10 cellular contexts compared by ENCODE assay signal in genomic region chr11:1844221-1845094, GRCh38. TPM values are rescaled to one million over a fixed set of nuclear protein-coding genes. Genes with fewer than 3 reads are reported as not detected.
A peak's percentile ranks its signal among the peaks of the same experiment; 100 is the strongest.
DNase-seq lines count a peak whose midpoint lies in the region; ATAC-seq and TF ChIP-seq lines count a peak whose summit lies in the region.
"Had no signal": no experiment of that assay in that cellular context is flagged by ENCODE, and none has a peak within 500 bp of the region (broad histone marks: within the 10 kb centered on the region; RNA-seq: fewer than 3 reads in every experiment).

No MANE protein-coding gene starts in this region.

- H3K4me3 ChIP-seq in choroid plexus epithelial cell (ENCODE audit: low read depth, low read length) (no peak overlapping the region), GM23338 (no peak overlapping the region)

- H3K9me3 Mint-ChIP-seq in naive thymus-derived CD8-positive, alpha-beta T cell, result no peaks in the 10 kb centered on the region
- H3K9me3 Mint-ChIP-seq in GM23338, result no peaks in the 10 kb centered on the region; the same call in 2 of the 3 replicates

- no peak overlapping the region for H2AFZ ChIP-seq in GM23338

- no peaks in the 10 kb centered on the region for H3K9me2 ChIP-seq in GM23338 (ENCODE audit: insufficient read depth)

- peak; percentile 60 to 62 for ATAC-seq in naive thymus-derived CD8-positive, alpha-beta T cell
- no peak for ATAC-seq in HG03354 (IDR thresholded peaks at IDR 0.05; ENCODE audit: poor library complexity, severe bottlenecking, unreplicated experiment)
- no peak for ATAC-seq in GM23338

- no peaks in the 10 kb centered on the region for H3K27me3 ChIP-seq in GM23338 (ENCODE audit: insufficient read depth)

- H3K27ac Mint-ChIP-seq in naive thymus-derived CD8-positive, alpha-beta T cell, result peak overlapping the region; percentile 83 to 98 (median 90)
- H3K27ac Mint-ChIP-seq in GM23338, result no peak overlapping the region

- no peaks in the 10 kb centered on the region for H3K36me3 ChIP-seq in GM23338 (ENCODE audit: insufficient read depth)

- H3K4me1 Mint-ChIP-seq in naive thymus-derived CD8-positive, alpha-beta T cell, result peaks cover 37 to 70% (median 68%) of the 10 kb centered on the region in 4 donors
- H3K4me1 Mint-ChIP-seq in GM23338, result no peaks in the 10 kb centered on the region

- H3K4me2 ChIP-seq in GM23338, result no peak overlapping the region

- H3K79me2 ChIP-seq in GM23338 (replicated peaks; ENCODE audit: insufficient read depth), result no peaks in the 10 kb centered on the region

- H4K20me1 ChIP-seq in GM23338 (replicated peaks; ENCODE audit: insufficient read depth), result no peaks in the 10 kb centered on the region

- H3K4me3 Mint-ChIP-seq in naive thymus-derived CD8-positive, alpha-beta T cell, result peak overlapping the region; percentile 66 to 94 (median 82)
- H3K4me3 Mint-ChIP-seq in GM23338, result no peak overlapping the region

- POLR2A ChIA-PET in naive thymus-derived CD8-positive, alpha-beta T cell (lab: Charles Lee), result interaction anchor here (1.9 kb wide), 1 partner anchor 46 kb away, joined by 8 read pairs; the partner anchor contains the start of gene PRR33

- H3K36me3 Mint-ChIP-seq in naive thymus-derived CD8-positive, alpha-beta T cell, result no peaks in the 10 kb centered on the region
- H3K36me3 Mint-ChIP-seq in GM23338 (ENCODE audit: low read depth), result no peaks in the 10 kb centered on the region

- H3K27me3 Mint-ChIP-seq in naive thymus-derived CD8-positive, alpha-beta T cell, result no peaks in the 10 kb centered on the region
- H3K27me3 Mint-ChIP-seq in GM23338 (ENCODE audit: insufficient read depth, low read depth, poor library complexity), result peaks cover 7% of the 10 kb centered on the region

- H3K4me1 ChIP-seq in GM23338 (ENCODE audit: insufficient read depth), result no peaks in the 10 kb centered on the region

- no peaks in the 10 kb centered on the region for H3F3A ChIP-seq in GM23338 (replicated peaks; ENCODE audit: low read depth)

- DNase-seq in CD1c-positive myeloid dendritic cell (ENCODE audit: extremely low spot score) (peak; percentile 59), UCSD-AML1 (lab: John Stamatoyannopoulos, UW; ENCODE audit: unreplicated experiment) (peak; percentile 70), choroid plexus epithelial cell (ENCODE audit: low read depth) (peak; percentile 31), glomerular visceral epithelial cell (ENCODE audit: extremely low spot score) (no peak), substantia nigra (lab: John Stamatoyannopoulos, UW) (no peak), GM23338 (ENCODE audit: low spot score) (no peak)
- DNase-seq in naive thymus-derived CD8-positive, alpha-beta T cell, result peak in 6 of 10 donors; percentile 28 to 71 (median 46)
- DNase-seq: NK-92 treated with Interleukin-12 subunit alpha and Interleukin-12 subunit beta, amount 100 ng/mL, for 24 hours had no signal

- TF ChIP-seq CTCF in choroid plexus epithelial cell (conservative IDR thresholded peaks at IDR 0.05; ENCODE audit: low read depth, low read length) (no peak), GM23338 (conservative IDR thresholded peaks at IDR 0.05; ENCODE audit: low read depth in 2 of 2) (no peak)

- no peak overlapping the region for H3K27ac ChIP-seq in substantia nigra (ENCODE audit: low read depth, low read length, poor library complexity, severe bottlenecking)
- H3K27ac ChIP-seq in GM23338 (ENCODE audit: low read depth), result no peak overlapping the region

TF ChIP-seq in GM23338, 12 proteins besides CTCF, POLR2A, EP300 and RAD21:
- TF ChIP-seq REST (IDR thresholded peaks at IDR 0.05; ENCODE audit: unreplicated experiment), result no peak

RNA-seq across cellular contexts. Expression of gene TNNI2, which starts 5.7 kb away (rescaled TPM):
- total RNA-seq in naive thymus-derived CD8-positive, alpha-beta T cell, result not detected
- not detected for polyA plus RNA-seq in naive thymus-derived CD8-positive, alpha-beta T cell
- not detected in 2 replicates for total RNA-seq in GM23338 (2014; rRNA removed; shearing (Covaris generic))
- not detected in 2 replicates for polyA plus RNA-seq in GM23338 (2016; fragmentation: Nextera tagmentation; extraction: Ambion mirVana)
- total RNA-seq: cerebellum had no signal

RNA-seq across cellular contexts. Expression of gene LSP1, which starts 8.4 kb away (rescaled TPM):
- total RNA-seq in naive thymus-derived CD8-positive, alpha-beta T cell, result 100 to 1,000 TPM; 287 to 295 TPM
- polyA plus RNA-seq in naive thymus-derived CD8-positive, alpha-beta T cell, result 100 to 1,000 TPM; 326 to 438 (median 338) TPM
- total RNA-seq in GM23338 (2014; rRNA removed; shearing (Covaris generic)), result not detected in 2 replicates
- polyA plus RNA-seq in GM23338 (2016; fragmentation: Nextera tagmentation; extraction: Ambion mirVana), result 0.84 and 0.96 TPM in 2 replicates

RNA-seq across cellular contexts. Expression of gene SYT8, which starts 9.7 kb away (rescaled TPM):
- total RNA-seq in naive thymus-derived CD8-positive, alpha-beta T cell, result not detected
- not detected for polyA plus RNA-seq in naive thymus-derived CD8-positive, alpha-beta T cell
- not detected in 2 replicates for total RNA-seq in GM23338 (2014; rRNA removed; shearing (Covaris generic))
- polyA plus RNA-seq in GM23338 (2016; fragmentation: Nextera tagmentation; extraction: Ambion mirVana), result not detected in 2 replicates
- total RNA-seq: cerebellum had no signal

RNA-seq across cellular contexts. Expression of gene PRR33, which starts 47.2 kb away (rescaled TPM):
- total RNA-seq in naive thymus-derived CD8-positive, alpha-beta T cell, result not detected
- polyA plus RNA-seq in naive thymus-derived CD8-positive, alpha-beta T cell, result under 1 TPM; 0.06 to 0.15 (median 0.08) TPM
- total RNA-seq in GM23338 (2014; rRNA removed; shearing (Covaris generic)), result 0.04 TPM in 1 of 2 replicates, not detected in the other
- not detected in 2 replicates for polyA plus RNA-seq in GM23338 (2016; fragmentation: Nextera tagmentation; extraction: Ambion mirVana)
- total RNA-seq: cerebellum had no signal

Comparison
In these comparisons a context has a peak if more than half of its experiments do, and no peak if none do; other contexts are left out.
1. DNase-seq: peak in CD1c-positive myeloid dendritic cell (single experiment), UCSD-AML1 (single experiment), choroid plexus epithelial cell (single experiment) and naive thymus-derived CD8-positive, alpha-beta T cell (6 of 10); none in glomerular visceral epithelial cell (single experiment), substantia nigra (0 of 49) and GM23338 (single experiment).
2. ATAC-seq: peak in naive thymus-derived CD8-positive, alpha-beta T cell (2 of 2); none in HG03354 (single experiment) and GM23338 (single experiment).
3. RNA of gene LSP1, which starts 8.4 kb away (total RNA-seq): 287 to 295 TPM in naive thymus-derived CD8-positive, alpha-beta T cell; not detected in GM23338; every median in the first group is over 100 times any median in the second.